In genomic region chr7:158351051-158351450, GRCh38 we compare ENCODE assay signal across 17 cellular contexts.
"Had no signal": no experiment of that assay in that cellular context is flagged by ENCODE, and none has a peak within 500 bp of the region (broad histone marks: within the 10 kb centered on the region; RNA-seq: fewer than 3 reads in every experiment).

No MANE protein-coding gene starts in this region.

- H3K36me3 ChIP-seq: cardiac muscle cell, gastrocnemius medialis, lower lobe of right lung had no signal

- H3K36me3 Mint-ChIP-seq: activated naive CD4-positive, alpha-beta T cell treated with anti-CD3 and anti-CD28 coated beads, Interleukin-2, amount 10 ng/mL, durations not matched to agents 7 days and 5 days had no signal

- H3K4me1 ChIP-seq: gastrocnemius medialis, lower lobe of right lung, psoas muscle, testis had no signal

- H3K4me3 Mint-ChIP-seq: activated CD4-positive, alpha-beta memory T cell treated with anti-CD3 and anti-CD28 coated beads, Interleukin-2, amount 10 ng/mL, durations not matched to agents 7 days and 5 days; activated naive CD4-positive, alpha-beta T cell treated with anti-CD3 and anti-CD28 coated beads, Interleukin-2, amount 10 ng/mL, durations not matched to agents 7 days and 5 days; activated T-helper 17 cell treated with anti-CD3 and anti-CD28 coated beads, Interleukin-2, amount 50 U/mL, for 72 hours; naive thymus-derived CD8-positive, alpha-beta T cell; stimulated activated naive CD8-positive, alpha-beta T cell treated with anti-CD3 and anti-CD28 coated beads, Interleukin-15, amount 100 ng/mL, for 72 hours had no signal

- H3K27me3 Mint-ChIP-seq: activated CD4-positive, alpha-beta memory T cell treated with anti-CD3 and anti-CD28 coated beads, Interleukin-2, amount 10 ng/mL, durations not matched to agents 7 days and 5 days; activated naive CD4-positive, alpha-beta T cell treated with anti-CD3 and anti-CD28 coated beads, Interleukin-2, amount 10 ng/mL, durations not matched to agents 7 days and 5 days had no signal

- H3K4me3 ChIP-seq: cardiac muscle cell, gastrocnemius medialis, lower lobe of right lung, psoas muscle, testis had no signal

- H3K4me1 Mint-ChIP-seq: activated CD4-positive, alpha-beta memory T cell treated with anti-CD3 and anti-CD28 coated beads, Interleukin-2, amount 10 ng/mL, durations not matched to agents 7 days and 5 days; activated naive CD4-positive, alpha-beta T cell treated with anti-CD3 and anti-CD28 coated beads, Interleukin-2, amount 10 ng/mL, durations not matched to agents 7 days and 5 days; naive thymus-derived CD8-positive, alpha-beta T cell; stimulated activated naive CD8-positive, alpha-beta T cell treated with anti-CD3 and anti-CD28 coated beads, Interleukin-15, amount 100 ng/mL, for 72 hours had no signal

- ATAC-seq: activated T-helper 17 cell treated with anti-CD3 and anti-CD28 coated beads, Interleukin-2, amount 50 U/mL, for 72 hours; gastrocnemius medialis; naive thymus-derived CD8-positive, alpha-beta T cell; psoas muscle; stimulated activated naive CD8-positive, alpha-beta T cell treated with anti-CD3 and anti-CD28 coated beads, Interleukin-15, amount 100 ng/mL, for 72 hours had no signal

- H3K27ac ChIP-seq: cardiac muscle cell, epithelial cell of prostate, gastrocnemius medialis, lower lobe of right lung, psoas muscle, testis had no signal

- H3K27ac Mint-ChIP-seq: activated CD4-positive, alpha-beta memory T cell treated with anti-CD3 and anti-CD28 coated beads, Interleukin-2, amount 10 ng/mL, durations not matched to agents 7 days and 5 days; activated naive CD4-positive, alpha-beta T cell treated with anti-CD3 and anti-CD28 coated beads, Interleukin-2, amount 10 ng/mL, durations not matched to agents 7 days and 5 days; activated T-helper 17 cell treated with anti-CD3 and anti-CD28 coated beads, Interleukin-2, amount 50 U/mL, for 72 hours; naive thymus-derived CD8-positive, alpha-beta T cell; stimulated activated naive CD8-positive, alpha-beta T cell treated with anti-CD3 and anti-CD28 coated beads, Interleukin-15, amount 100 ng/mL, for 72 hours had no signal

- DNase-seq: activated naive CD4-positive, alpha-beta T cell treated with anti-CD3 and anti-CD28 coated beads, Interleukin-2, amount 10 ng/mL, durations not matched to agents 7 days and 5 days; cortex of kidney; effector CD8-positive, alpha-beta T cell; gastrocnemius medialis; lower lobe of right lung; nucleus accumbens; psoas muscle; stimulated activated CD4-positive, alpha-beta T cell treated with anti-CD3 and anti-CD28 coated beads, Interleukin-4, amount 100 ng/mL, for 1 hour; stimulated activated CD8-positive, alpha-beta memory T cell treated with anti-CD3 and anti-CD28 coated beads, Interleukin-4, amount 100 ng/mL, for 48 hours; stimulated activated naive CD8-positive, alpha-beta T cell treated with anti-CD3 and anti-CD28 coated beads, Interleukin-15, amount 100 ng/mL, for 72 hours; T-helper 2 cell had no signal

- H3K27me3 ChIP-seq: gastrocnemius medialis, testis had no signal

- H3K9me3 ChIP-seq: gastrocnemius medialis, psoas muscle, testis had no signal

- H3K9me3 Mint-ChIP-seq: activated CD4-positive, alpha-beta memory T cell treated with anti-CD3 and anti-CD28 coated beads, Interleukin-2, amount 10 ng/mL, durations not matched to agents 7 days and 5 days; activated T-helper 17 cell treated with anti-CD3 and anti-CD28 coated beads, Interleukin-2, amount 50 U/mL, for 72 hours had no signal
